ENCODE assay signal across 1 cellular context in genomic region chr4:15714616-15715015, GRCh38.
TF ChIP-seq lines count a peak whose summit lies in the region.

No MANE protein-coding gene starts in this region.

TF ChIP-seq in K562, 482 proteins besides CTCF, POLR2A, EP300 and RAD21 (continued from another document):
- TF ChIP-seq E2F8 (IDR thresholded peaks at IDR 0.05; ENCODE audit: low read depth, partially characterized antibody) (no peak), MECOM (CRISPR knock-in tag; IDR thresholded peaks at IDR 0.05) (no peak), ZNF274 (IDR thresholded peaks at IDR 0.05; ENCODE audit: borderline replicate concordance, low read depth, low read length) (no peak), NFRKB (IDR thresholded peaks at IDR 0.05; ENCODE audit: low read depth) (no peak), NFYB (IDR thresholded peaks at IDR 0.05; ENCODE audit: extremely low read depth, insufficient read length) (peak; percentile 97), REST (CRISPR knock-in tag; IDR thresholded peaks at IDR 0.05; ENCODE audit: low read depth) (no peak), HNRNPL (IDR thresholded peaks at IDR 0.05; ENCODE audit: low read depth, low read length) (no peak), ZFP91 (CRISPR knock-in tag; IDR thresholded peaks at IDR 0.05) (no peak), ZNF699 (CRISPR knock-in tag; IDR thresholded peaks at IDR 0.05; ENCODE audit: insufficient replicate concordance) (no peak), ZNF282 (CRISPR knock-in tag; IDR thresholded peaks at IDR 0.05) (no peak), MEF2A (IDR thresholded peaks at IDR 0.05; ENCODE audit: control insufficient read depth, low read depth, low read length) (no peak), BRD9 (IDR thresholded peaks at IDR 0.05; ENCODE audit: low read depth, partially characterized antibody) (no peak), PPARD (CRISPR knock-in tag; IDR thresholded peaks at IDR 0.05) (no peak), MAFG (tag; conservative IDR thresholded peaks at IDR 0.05) (no peak), ZBTB12 (CRISPR knock-in tag; IDR thresholded peaks at IDR 0.05) (no peak), DMBX1 (CRISPR knock-in tag; IDR thresholded peaks at IDR 0.05; ENCODE audit: borderline replicate concordance) (no peak)
